Comparison of ENCODE assay signal across 28 cellular contexts in the genomic region with DNA sequence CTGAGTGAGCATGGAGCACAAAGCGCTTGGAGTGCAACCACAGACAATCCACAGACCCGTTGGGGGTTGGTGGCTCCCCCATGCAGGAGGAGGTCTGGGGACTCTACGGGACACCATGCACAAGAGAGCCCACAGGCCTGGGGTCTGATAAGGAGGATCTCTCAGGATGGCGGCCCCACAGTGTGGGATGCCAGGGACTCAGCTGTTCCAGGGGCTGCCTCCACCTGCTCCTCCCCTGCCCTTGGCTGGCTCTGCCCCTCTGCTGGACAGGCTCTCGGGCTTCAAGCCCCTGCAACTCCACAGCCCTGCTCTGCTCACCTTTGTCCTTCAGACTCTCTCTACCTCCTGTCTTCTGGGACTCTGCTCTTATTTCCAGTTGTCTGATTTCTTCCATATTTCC.
"Had no signal": no experiment of that assay in that cellular context is flagged by ENCODE, and none has a peak within 500 bp of the region (broad histone marks: within the 10 kb centered on the region; RNA-seq: fewer than 3 reads in every experiment).

No MANE protein-coding gene starts in this region.

- H3K4me3 Mint-ChIP-seq: dendritic cell treated with granulocyte-macrophage colony-stimulating factor and Interleukin-4, amounts not matched to agents 40 ng/mL and 50 ng/mL, for 4 days; memory B cell; mesothelial cell of epicardium; naive B cell; nephron progenitor cell; stimulated activated naive CD8-positive, alpha-beta T cell treated with anti-CD3 and anti-CD28 coated beads, Interleukin-15, amount 100 ng/mL, for 72 hours had no signal

- FAIRE-seq: endometrium, frontal cortex, keratinocyte, pancreas, small intestine had no signal

- ATAC-seq: left lobe of liver; mucosa of descending colon; pancreas; stimulated activated naive CD8-positive, alpha-beta T cell treated with anti-CD3 and anti-CD28 coated beads, Interleukin-15, amount 100 ng/mL, for 72 hours had no signal

- H3K27me3 Mint-ChIP-seq: dendritic cell treated with granulocyte-macrophage colony-stimulating factor and Interleukin-4, amounts not matched to agents 40 ng/mL and 50 ng/mL, for 4 days had no signal

- H3K4me3 ChIP-seq: colonic mucosa, lung, mucosa of descending colon, pancreas, right lobe of liver, testis, tibial artery, upper lobe of left lung, uterus had no signal

- H3K4me1 ChIP-seq: colonic mucosa, pancreas, right lobe of liver, testis, tibial artery, upper lobe of left lung, uterus had no signal

- H3K36me3 ChIP-seq: colonic mucosa, pancreas, right lobe of liver, tibial artery, upper lobe of left lung, uterus had no signal

- DNase-seq: central memory CD4-positive, alpha-beta T cell; colonic mucosa; effector memory CD4-positive, alpha-beta T cell; erythroblast; hypothalamus; mucosa of descending colon; naive B cell; nephron progenitor cell; occipital lobe; pancreas; right lobe of liver; small intestine; stimulated activated CD4-positive, alpha-beta T cell treated with anti-CD3 and anti-CD28 coated beads, Interleukin-15, amount 100 ng/mL, for 24 hours; stimulated activated CD4-positive, alpha-beta T cell treated with anti-CD3 and anti-CD28 coated beads, Interleukin-2, amount 100 ng/mL, for 48 hours; stimulated activated naive CD4-positive, alpha-beta T cell; stimulated activated naive CD8-positive, alpha-beta T cell treated with anti-CD3 and anti-CD28 coated beads, Interleukin-15, amount 100 ng/mL, for 72 hours; testis; tibial artery; upper lobe of left lung; uterus had no signal

- H3K9me3 ChIP-seq: colonic mucosa, mucosa of descending colon, pancreas, right lobe of liver, testis, upper lobe of left lung had no signal

- H3K27ac ChIP-seq: colonic mucosa, pancreas, right lobe of liver, testis, tibial artery, upper lobe of left lung, uterus had no signal

- H3K36me3 Mint-ChIP-seq: memory B cell, mesothelial cell of epicardium had no signal

- H3K4me1 Mint-ChIP-seq: memory B cell; mesothelial cell of epicardium; naive B cell; stimulated activated naive CD8-positive, alpha-beta T cell treated with anti-CD3 and anti-CD28 coated beads, Interleukin-15, amount 100 ng/mL, for 72 hours had no signal

- H3K27me3 ChIP-seq: colonic mucosa, pancreas, right lobe of liver, testis, tibial artery, upper lobe of left lung, uterus had no signal

- H3K27ac Mint-ChIP-seq: dendritic cell treated with granulocyte-macrophage colony-stimulating factor and Interleukin-4, amounts not matched to agents 40 ng/mL and 50 ng/mL, for 4 days; memory B cell; mesothelial cell of epicardium; naive B cell; nephron progenitor cell had no signal
